9 cellular contexts compared by ENCODE assay signal in genomic region chr20:2839732-2840137, GRCh38. TPM values are rescaled to one million over a fixed set of nuclear protein-coding genes. Genes with fewer than 3 reads are reported as not detected.
DNase-seq lines count a peak whose midpoint lies in the region; ATAC-seq lines count a peak whose summit lies in the region.
"Had no signal": no experiment of that assay in that cellular context is flagged by ENCODE, and none has a peak within 500 bp of the region (broad histone marks: within the 10 kb centered on the region; RNA-seq: fewer than 3 reads in every experiment).

No MANE protein-coding gene starts in this region.

- POLR2A ChIA-PET in activated CD4-positive, alpha-beta memory T cell treated with anti-CD3 and anti-CD28 coated beads, Interleukin-2, amount 10 ng/mL, durations not matched to agents 7 days and 5 days (lab: Charles Lee), result interaction anchor here (0.5 to 3.1 kb wide), 9 partner anchors 18 to 419 kb away, joined by 4 to 23 read pairs (median 7); partner anchors contain the start of genes FASTKD5, IDH3B, NOP56 and PTPRA

- peak overlapping the region; percentile 80 for H3K27ac Mint-ChIP-seq in activated CD4-positive, alpha-beta memory T cell treated with anti-CD3 and anti-CD28 coated beads, Interleukin-2, amount 10 ng/mL, durations not matched to agents 7 days and 5 days
- peak overlapping the region; percentile 94 for H3K27ac Mint-ChIP-seq in stimulated activated effector memory CD8-positive, alpha-beta T cell treated with anti-CD3 and anti-CD28 coated beads, Interleukin-12 subunit alpha, Interleukin-12 subunit beta, amount 100 ng/mL, for 72 hours

- H3K27me3 Mint-ChIP-seq in activated CD4-positive, alpha-beta memory T cell treated with anti-CD3 and anti-CD28 coated beads, Interleukin-2, amount 10 ng/mL, durations not matched to agents 7 days and 5 days, result no peaks in the 10 kb centered on the region

- H3K4me1 ChIP-seq in HAP-1, result peaks cover 3% of the 10 kb centered on the region; the same call in 1 of the 2 replicates

- H3K36me3 ChIP-seq in HAP-1 (replicated peaks), result peaks cover 5% of the 10 kb centered on the region; the same call in 1 of the 2 replicates

- H3K9me3 Mint-ChIP-seq in activated CD4-positive, alpha-beta memory T cell treated with anti-CD3 and anti-CD28 coated beads, Interleukin-2, amount 10 ng/mL, durations not matched to agents 7 days and 5 days, result no peaks in the 10 kb centered on the region
- H3K9me3 Mint-ChIP-seq in stimulated activated effector memory CD8-positive, alpha-beta T cell treated with anti-CD3 and anti-CD28 coated beads, Interleukin-12 subunit alpha, Interleukin-12 subunit beta, amount 100 ng/mL, for 72 hours, result peaks cover 2% of the 10 kb centered on the region

- no peaks in the 10 kb centered on the region for H3K27me3 ChIP-seq in HAP-1 (ENCODE audit: low read depth)

- in situ Hi-C loops in HAP-1 (cut with MboI; ENCODE audit: low sequenced_read_pairs), result no loop called here

- peak overlapping the region; percentile 80 for H3K4me3 ChIP-seq in HAP-1
- H3K4me3 ChIP-seq in iPS-18c (ENCODE audit: insufficient read depth, low read depth, low read length), result peak overlapping the region; percentile 66

- no peak for ATAC-seq in stimulated activated effector memory CD8-positive, alpha-beta T cell treated with anti-CD3 and anti-CD28 coated beads, Interleukin-12 subunit alpha, Interleukin-12 subunit beta, amount 100 ng/mL, for 72 hours
- ATAC-seq in HG02798 (IDR thresholded peaks at IDR 0.05; ENCODE audit: poor library complexity, unreplicated experiment), result no peak

- no peaks in the 10 kb centered on the region for H3K9me3 ChIP-seq in HAP-1
- no peaks in the 10 kb centered on the region for H3K9me3 ChIP-seq in iPS-18c (ENCODE audit: control insufficient read depth, insufficient read depth, low read length)

- H3K4me3 Mint-ChIP-seq in activated CD4-positive, alpha-beta memory T cell treated with anti-CD3 and anti-CD28 coated beads, Interleukin-2, amount 10 ng/mL, durations not matched to agents 7 days and 5 days, result peak overlapping the region; percentile 74
- H3K4me3 Mint-ChIP-seq in stimulated activated effector memory CD8-positive, alpha-beta T cell treated with anti-CD3 and anti-CD28 coated beads, Interleukin-12 subunit alpha, Interleukin-12 subunit beta, amount 100 ng/mL, for 72 hours, result peak overlapping the region; percentile 73

- H3K36me3 Mint-ChIP-seq in activated CD4-positive, alpha-beta memory T cell treated with anti-CD3 and anti-CD28 coated beads, Interleukin-2, amount 10 ng/mL, durations not matched to agents 7 days and 5 days (ENCODE audit: low read depth), result peaks cover 3% of the 10 kb centered on the region
- H3K36me3 Mint-ChIP-seq in stimulated activated effector memory CD8-positive, alpha-beta T cell treated with anti-CD3 and anti-CD28 coated beads, Interleukin-12 subunit alpha, Interleukin-12 subunit beta, amount 100 ng/mL, for 72 hours, result peaks cover 24% of the 10 kb centered on the region

- CTCF ChIA-PET in activated CD4-positive, alpha-beta memory T cell treated with anti-CD3 and anti-CD28 coated beads, Interleukin-2, amount 10 ng/mL, durations not matched to agents 7 days and 5 days (lab: Charles Lee), result interaction anchor here (1.5 kb wide), 1 partner anchor 36 kb away, joined by 3 read pairs; no protein-coding TSS in a partner anchor

- H3K4me1 Mint-ChIP-seq in activated CD4-positive, alpha-beta memory T cell treated with anti-CD3 and anti-CD28 coated beads, Interleukin-2, amount 10 ng/mL, durations not matched to agents 7 days and 5 days, result peaks cover 18% of the 10 kb centered on the region
- peaks cover 36% of the 10 kb centered on the region for H3K4me1 Mint-ChIP-seq in stimulated activated effector memory CD8-positive, alpha-beta T cell treated with anti-CD3 and anti-CD28 coated beads, Interleukin-12 subunit alpha, Interleukin-12 subunit beta, amount 100 ng/mL, for 72 hours

- DNase-seq in HAP-1 (ENCODE audit: low spot score in 2 of 2), result no peak
- no peak for DNase-seq in activated CD4-positive, alpha-beta memory T cell treated with anti-CD3 and anti-CD28 coated beads, Interleukin-2, amount 10 ng/mL, durations not matched to agents 7 days and 5 days
- DNase-seq in stimulated activated effector memory CD8-positive, alpha-beta T cell treated with anti-CD3 and anti-CD28 coated beads, Interleukin-12 subunit alpha, Interleukin-12 subunit beta, amount 100 ng/mL, for 72 hours (ENCODE audit: low spot score in 2 of 2), result no peak
- DNase-seq in dedifferentiated amniotic fluid mesenchymal stem cell (ENCODE audit: extremely low spot score), result no peak
- DNase-seq in RKO (ENCODE audit: low spot score), result no peak
- no peak for DNase-seq in iPS-NIHi11 (ENCODE audit: low spot score)

RNA-seq across cellular contexts. Expression of gene PCED1A, which starts 0.7 kb away (rescaled TPM):
- 10 to 100 TPM; 25.0 to 25.7 TPM for total RNA-seq in activated CD4-positive, alpha-beta memory T cell treated with anti-CD3 and anti-CD28 coated beads, Interleukin-2, amount 10 ng/mL, durations not matched to agents 7 days and 5 days

RNA-seq across cellular contexts. Expression of gene VPS16, which starts 0.8 kb away (rescaled TPM):
- total RNA-seq in activated CD4-positive, alpha-beta memory T cell treated with anti-CD3 and anti-CD28 coated beads, Interleukin-2, amount 10 ng/mL, durations not matched to agents 7 days and 5 days, result 10 to 100 TPM; 49.7 to 53.0 TPM

RNA-seq across cellular contexts. Expression of gene TMEM239, which starts 23.6 kb away (rescaled TPM):
- not detected for total RNA-seq in activated CD4-positive, alpha-beta memory T cell treated with anti-CD3 and anti-CD28 coated beads, Interleukin-2, amount 10 ng/mL, durations not matched to agents 7 days and 5 days
- total RNA-seq: lung microvascular endothelial cell had no signal

RNA-seq across cellular contexts. Expression of gene C20orf141, which starts 24.9 kb away (rescaled TPM):
- total RNA-seq in activated CD4-positive, alpha-beta memory T cell treated with anti-CD3 and anti-CD28 coated beads, Interleukin-2, amount 10 ng/mL, durations not matched to agents 7 days and 5 days, result not detected
- total RNA-seq: lung microvascular endothelial cell had no signal

RNA-seq across cellular contexts. Expression of gene PTPRA, which starts 33.5 kb away (rescaled TPM):
- 10 to 100 TPM; 66.9 to 71.5 TPM for total RNA-seq in activated CD4-positive, alpha-beta memory T cell treated with anti-CD3 and anti-CD28 coated beads, Interleukin-2, amount 10 ng/mL, durations not matched to agents 7 days and 5 days
